13 cellular contexts compared by ENCODE assay signal in the genomic region with DNA sequence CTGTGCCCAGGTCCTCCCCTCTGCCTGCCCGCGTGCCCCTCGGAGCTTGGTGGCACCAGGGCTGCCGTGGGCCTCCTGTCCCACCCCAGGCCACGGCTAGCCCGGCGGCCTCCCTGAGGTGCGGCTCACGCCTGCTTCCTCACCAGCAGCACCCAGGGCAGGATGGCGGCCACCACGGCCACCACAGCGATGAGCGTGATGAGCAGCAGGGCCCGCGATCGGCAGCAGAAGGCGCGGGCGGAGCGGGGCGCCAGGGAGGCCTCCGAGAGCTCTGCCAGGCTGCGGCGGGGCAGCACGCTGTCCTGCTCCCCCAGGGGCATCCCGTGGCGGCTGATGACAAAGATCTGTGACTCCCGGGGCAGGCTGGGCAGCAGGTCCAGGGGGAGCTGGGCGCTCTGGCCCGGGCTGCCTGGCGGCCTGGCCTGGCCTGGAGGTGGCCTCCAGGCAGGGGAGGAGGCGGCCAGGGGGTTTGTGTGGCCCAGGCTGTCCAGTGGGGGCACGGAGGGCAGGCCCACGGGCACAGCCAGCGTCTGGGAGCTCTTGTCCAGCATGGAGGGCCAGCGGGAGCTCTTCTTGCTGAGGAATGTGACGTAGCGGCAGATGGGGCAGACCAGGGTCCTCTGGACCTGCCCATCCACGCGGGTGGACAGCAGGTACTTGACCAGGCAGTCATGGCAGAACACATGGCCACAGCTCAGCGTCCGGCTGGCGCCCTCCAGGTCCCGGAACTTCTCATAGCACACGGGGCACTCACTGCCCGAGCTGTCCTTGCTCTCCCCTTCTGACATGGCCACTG. TPM values are rescaled to one million over a fixed set of nuclear protein-coding genes. Genes with fewer than 3 reads are reported as not detected.
A peak's percentile ranks its signal among the peaks of the same experiment; 100 is the strongest.
DNase-seq lines count a peak whose midpoint lies in the region; ATAC-seq and TF ChIP-seq lines count a peak whose summit lies in the region.
"Had no signal": no experiment of that assay in that cellular context is flagged by ENCODE, and none has a peak within 500 bp of the region (broad histone marks: within the 10 kb centered on the region; RNA-seq: fewer than 3 reads in every experiment).

No MANE protein-coding gene starts in this region.

- POLR2A ChIA-PET in CD8-positive, alpha-beta T cell (lab: Charles Lee), result interaction anchor here (1.0 to 2.7 kb wide), 2 partner anchors 9 to 15 kb away, joined by 3 to 8 read pairs; no protein-coding TSS in a partner anchor
- POLR2A ChIA-PET in activated CD8-positive, alpha-beta T cell treated with anti-CD3 and anti-CD28 coated beads for 36 hours (lab: Charles Lee), result interaction anchor here (0.6 to 1.3 kb wide), 4 partner anchors 9 to 670 kb away, joined by 3 to 5 read pairs (median 4); no protein-coding TSS in a partner anchor

- intact Hi-C loops in CD8-positive, alpha-beta T cell (cut with DNase I, micrococcal nuclease), result loop anchor here in 1 of 2 experiments (1.0 to 10.0 kb wide), 2 partner anchors 42 to 242 kb away; a partner anchor contains a TSS
- intact Hi-C loops in activated CD8-positive, alpha-beta T cell treated with anti-CD3 and anti-CD28 coated beads for 36 hours (cut with micrococcal nuclease), result no loop called here
- intact Hi-C loops in Calu3 (cut with micrococcal nuclease; ENCODE audit: unreplicated experiment), result no loop called here

- ATAC-seq in CD8-positive, alpha-beta T cell, result no peak
- ATAC-seq in activated CD8-positive, alpha-beta T cell treated with anti-CD3 and anti-CD28 coated beads for 36 hours, result no peak
- no peak for ATAC-seq in GM21447 (IDR thresholded peaks at IDR 0.05; ENCODE audit: unreplicated experiment)
- ATAC-seq in GM18907 (IDR thresholded peaks at IDR 0.05; ENCODE audit: unreplicated experiment), result no peak
- ATAC-seq: psoas muscle had no signal

- no peak overlapping the region for H3K9ac ChIP-seq in BLaER1 treated with 17β-estradiol and CSF1 and Interleukin-3, amounts not matched to agents 10 nM and 100 nM

- CTCF ChIA-PET in CD8-positive, alpha-beta T cell (lab: Charles Lee), result interaction anchor here (0.7 to 1.8 kb wide), 4 partner anchors 9 to 354 kb away, joined by 3 to 7 read pairs (median 4); a partner anchor contains a TSS
- CTCF ChIA-PET in activated CD8-positive, alpha-beta T cell treated with anti-CD3 and anti-CD28 coated beads for 36 hours (lab: Charles Lee), result interaction anchor here (0.8 to 6.4 kb wide), 6 partner anchors 9 to 393 kb away, joined by 3 to 33 read pairs (median 7); a partner anchor contains a TSS
- CTCF ChIA-PET in Calu3 (lab: Charles Lee), result no interaction called here

- BruUV-seq in Calu3 (replicated peaks; lab: Mats Ljungman, UMichigan), result no TSS peak

- no peak overlapping the region for H3K4me3 Mint-ChIP-seq in CD8-positive, alpha-beta T cell
- H3K4me3 Mint-ChIP-seq in activated CD8-positive, alpha-beta T cell treated with anti-CD3 and anti-CD28 coated beads for 36 hours, result no peak overlapping the region
- H3K4me3 Mint-ChIP-seq in Calu3 (ENCODE audit: low read depth, unreplicated experiment), result no peak overlapping the region

- H3K27ac Mint-ChIP-seq in CD8-positive, alpha-beta T cell, result peak overlapping the region; percentile 94
- H3K27ac Mint-ChIP-seq in activated CD8-positive, alpha-beta T cell treated with anti-CD3 and anti-CD28 coated beads for 36 hours, result peak overlapping the region; percentile 91
- H3K27ac Mint-ChIP-seq in Calu3 (ENCODE audit: unreplicated experiment), result no peak overlapping the region

- peak overlapping the region in 4 of 11 experiments; percentile 12 to 32 (median 25); a peak in 4 of 22 replicates for H3K27ac ChIP-seq in BLaER1 treated with 17β-estradiol and CSF1 and Interleukin-3, amounts not matched to agents 10 nM and 100 nM
- H3K27ac ChIP-seq in CD8-positive, alpha-beta T cell (ENCODE audit: low read depth, low read length), result peak overlapping the region; percentile 35
- H3K27ac ChIP-seq: psoas muscle, suprapubic skin had no signal

- peaks cover 0 to 34% (median 22%) of the 10 kb centered on the region in 10 experiments; a peak in 18 of 20 replicates for H3K4me1 ChIP-seq in BLaER1 treated with 17β-estradiol and CSF1 and Interleukin-3, amounts not matched to agents 10 nM and 100 nM
- H3K4me1 ChIP-seq in CD8-positive, alpha-beta T cell (ENCODE audit: insufficient read depth, low read length), result peaks cover 16% of the 10 kb centered on the region
- H3K4me1 ChIP-seq: psoas muscle had no signal

- H3K4me2 ChIP-seq in BLaER1 treated with 17β-estradiol and CSF1 and Interleukin-3, amounts not matched to agents 10 nM and 100 nM, result peak overlapping the region in 8 of 11 experiments; percentile 18 to 71 (median 56); a peak in 15 of 22 replicates

- H3K27me3 ChIP-seq in BLaER1 treated with 17β-estradiol and CSF1 and Interleukin-3, amounts not matched to agents 10 nM and 100 nM, result no peaks in the 10 kb centered on the region
- H3K27me3 ChIP-seq in CD8-positive, alpha-beta T cell (ENCODE audit: insufficient read depth, low read length), result no peaks in the 10 kb centered on the region

- H3K9me3 Mint-ChIP-seq in CD8-positive, alpha-beta T cell, result no peaks in the 10 kb centered on the region
- no peaks in the 10 kb centered on the region for H3K9me3 Mint-ChIP-seq in activated CD8-positive, alpha-beta T cell treated with anti-CD3 and anti-CD28 coated beads for 36 hours
- H3K9me3 Mint-ChIP-seq in Calu3 (ENCODE audit: low read depth, unreplicated experiment), result no peaks in the 10 kb centered on the region

- H3K27me3 Mint-ChIP-seq in CD8-positive, alpha-beta T cell (ENCODE audit: low read depth), result no peaks in the 10 kb centered on the region
- peaks cover 2% of the 10 kb centered on the region for H3K27me3 Mint-ChIP-seq in activated CD8-positive, alpha-beta T cell treated with anti-CD3 and anti-CD28 coated beads for 36 hours
- peaks cover 16% of the 10 kb centered on the region for H3K27me3 Mint-ChIP-seq in Calu3 (ENCODE audit: unreplicated experiment)

- no peak overlapping the region for H3K4me3 ChIP-seq in BLaER1 treated with 17β-estradiol and CSF1 and Interleukin-3, amounts not matched to agents 10 nM and 100 nM
- H3K4me3 ChIP-seq in CD8-positive, alpha-beta T cell (ENCODE audit: low read depth, low read length), result no peak overlapping the region
- H3K4me3 ChIP-seq: psoas muscle, suprapubic skin had no signal

- no peaks in the 10 kb centered on the region for H4K20me1 ChIP-seq in BLaER1 treated with 17β-estradiol and CSF1 and Interleukin-3, amounts not matched to agents 10 nM and 100 nM

- TF ChIP-seq CTCF in CD8-positive, alpha-beta T cell (IDR thresholded peaks at IDR 0.05), result no peak
- TF ChIP-seq CTCF in activated CD8-positive, alpha-beta T cell treated with anti-CD3 and anti-CD28 coated beads for 36 hours (IDR thresholded peaks at IDR 0.05), result no peak
- no peak for TF ChIP-seq CTCF in Calu3 (IDR thresholded peaks at IDR 0.05; ENCODE audit: unreplicated experiment)

- no peaks in the 10 kb centered on the region for H3K9me3 ChIP-seq in BLaER1 treated with 17β-estradiol and CSF1 and Interleukin-3, amounts not matched to agents 10 nM and 100 nM (replicated peaks in 1 of 11)
- H3K9me3 ChIP-seq in CD8-positive, alpha-beta T cell (ENCODE audit: low read length), result no peaks in the 10 kb centered on the region
- H3K9me3 ChIP-seq: psoas muscle, suprapubic skin had no signal

- no peak for DNase-seq in CD8-positive, alpha-beta T cell
- DNase-seq in activated CD8-positive, alpha-beta T cell treated with anti-CD3 and anti-CD28 coated beads for 36 hours, result no peak
- DNase-seq in mesenteric fat pad (ENCODE audit: low spot score) (peak; percentile 85), Calu3 (no peak)
- DNase-seq: foreskin fibroblast, HCEC 1CT, NCI-H2081, psoas muscle had no signal

- no peaks in the 10 kb centered on the region for H3K36me3 Mint-ChIP-seq in CD8-positive, alpha-beta T cell
- H3K36me3 Mint-ChIP-seq in activated CD8-positive, alpha-beta T cell treated with anti-CD3 and anti-CD28 coated beads for 36 hours (ENCODE audit: low read depth), result no peaks in the 10 kb centered on the region
- H3K36me3 Mint-ChIP-seq in Calu3 (ENCODE audit: insufficient read depth, unreplicated experiment), result no peaks in the 10 kb centered on the region

- H3K36me3 ChIP-seq in BLaER1 treated with 17β-estradiol and CSF1 and Interleukin-3, amounts not matched to agents 10 nM and 100 nM, result no peaks in the 10 kb centered on the region
- no peaks in the 10 kb centered on the region for H3K36me3 ChIP-seq in CD8-positive, alpha-beta T cell (ENCODE audit: insufficient read depth, low read length)
- H3K36me3 ChIP-seq: suprapubic skin had no signal

- H3K4me1 Mint-ChIP-seq in CD8-positive, alpha-beta T cell (ENCODE audit: low read depth), result peaks cover 21% of the 10 kb centered on the region
- H3K4me1 Mint-ChIP-seq in activated CD8-positive, alpha-beta T cell treated with anti-CD3 and anti-CD28 coated beads for 36 hours (ENCODE audit: low read depth), result peaks cover 14% of the 10 kb centered on the region
- H3K4me1 Mint-ChIP-seq in Calu3 (ENCODE audit: low read depth, unreplicated experiment), result peaks cover 8% of the 10 kb centered on the region

RNA-seq across cellular contexts. Expression of a gene that starts 4.8 kb away (rescaled TPM):
- total RNA-seq in CD8-positive, alpha-beta T cell, result 1 to 10 TPM; 1.1 to 1.2 TPM
- under 1 TPM; 0.11 TPM for total RNA-seq in activated CD8-positive, alpha-beta T cell treated with anti-CD3 and anti-CD28 coated beads for 36 hours
- total RNA-seq in mesenteric fat pad, result not detected
- total RNA-seq in Calu3 (2022), result not detected in 2 replicates
- total RNA-seq: liver, psoas muscle had no signal

RNA-seq across cellular contexts. Expression of a gene that starts 9.9 kb away (rescaled TPM):
- total RNA-seq in CD8-positive, alpha-beta T cell, result 1,000 to 10,000 TPM; 2,888 to 2,889 TPM
- total RNA-seq in activated CD8-positive, alpha-beta T cell treated with anti-CD3 and anti-CD28 coated beads for 36 hours, result 1,000 to 10,000 TPM; 3,141 to 3,176 TPM
- total RNA-seq in mesenteric fat pad (1,206 TPM), Calu3 (2022) (739 and 842 TPM in 2 replicates)

RNA-seq across cellular contexts. Expression of a gene that starts 42.8 kb away (rescaled TPM):
- total RNA-seq in CD8-positive, alpha-beta T cell, result 100 to 1,000 TPM; 266 to 279 TPM
- 10 to 100 TPM; 48.1 to 53.9 TPM for total RNA-seq in activated CD8-positive, alpha-beta T cell treated with anti-CD3 and anti-CD28 coated beads for 36 hours
- total RNA-seq in mesenteric fat pad (112 TPM), Calu3 (2022) (40.5 and 40.8 TPM in 2 replicates)

RNA-seq across cellular contexts. Expression of a gene that starts 53.2 kb away (rescaled TPM):
- not detected for total RNA-seq in CD8-positive, alpha-beta T cell
- not detected for total RNA-seq in activated CD8-positive, alpha-beta T cell treated with anti-CD3 and anti-CD28 coated beads for 36 hours
- total RNA-seq in mesenteric fat pad (not detected), Calu3 (2022) (not detected in 2 replicates)
- total RNA-seq: liver, psoas muscle, suprapubic skin had no signal
